27 cellular contexts compared by ENCODE assay signal in genomic region chr20:47030271-47030810, GRCh38.
"Had no signal": no experiment of that assay in that cellular context is flagged by ENCODE, and none has a peak within 500 bp of the region (broad histone marks: within the 10 kb centered on the region; RNA-seq: fewer than 3 reads in every experiment).

No MANE protein-coding gene starts in this region.

- H3K27me3 ChIP-seq: MG63, SJSA1 had no signal

- H3K27ac ChIP-seq: SJSA1 had no signal

- H3K4me3 Mint-ChIP-seq: activated CD4-positive, alpha-beta memory T cell treated with anti-CD3 and anti-CD28 coated beads for 36 hours; activated CD4-positive, alpha-beta T cell treated with anti-CD3 and anti-CD28 coated beads, Interleukin-2, amount 10 ng/mL, durations not matched to agents 24 days and 14 days; activated naive CD8-positive, alpha-beta T cell; activated T-cell treated with anti-CD3 and anti-CD28 coated beads, Interleukin-2, amount 50 U/mL, for 4 hours; brain; WTC11 had no signal

- H3K4me1 Mint-ChIP-seq: activated CD4-positive, alpha-beta T cell treated with anti-CD3 and anti-CD28 coated beads, Interleukin-2, amount 10 ng/mL, durations not matched to agents 24 days and 14 days; WTC11 had no signal

- H3K27me3 Mint-ChIP-seq: brain had no signal

- H3K4me1 ChIP-seq: SJSA1 had no signal

- H3K36me3 ChIP-seq: SJSA1 had no signal

- DNase-seq: activated CD4-positive, alpha-beta memory T cell treated with anti-CD3 and anti-CD28 coated beads for 36 hours; activated CD4-positive, alpha-beta T cell treated with anti-CD3 and anti-CD28 coated beads, Interleukin-2, amount 10 ng/mL, durations not matched to agents 24 days and 14 days; activated CD4-positive, CD25-positive, alpha-beta regulatory T cell treated with anti-CD3 and anti-CD28 coated beads, Interleukin-2, amount 50 U/mL, for 72 hours; activated CD8-positive, alpha-beta memory T cell treated with anti-CD3 and anti-CD28 coated beads for 24 hours; activated effector memory CD4-positive, alpha-beta T cell treated with anti-CD3 and anti-CD28 coated beads, Interleukin-2, amount 50 U/mL, for 16 hours; activated naive CD4-positive, alpha-beta T cell treated with Interleukin-2 at 50 U/mL for 16 hours; activated T-cell treated with anti-CD3 and anti-CD28 coated beads, Interleukin-2, amount 50 U/mL, for 4 hours; amygdala; MG63; NCI-H1092 treated with DMSO at 0.1 percent for 48 hours; NCI-H1417 treated with DMSO at 0.1 percent for 48 hours; NCI-H1694; NCI-H2107; NCI-H345; NCI-H510A; NCI-H526 treated with DMSO at 0.1 percent for 48 hours; NK-92 treated with Interleukin-12 subunit alpha and Interleukin-12 subunit beta, amount 100 ng/mL, for 24 hours; OCI-M1; RPMI8226; SHP77; SW 1271 had no signal

- ATAC-seq: activated T-cell treated with anti-CD3 and anti-CD28 coated beads, Interleukin-2, amount 50 U/mL, for 4 hours; Panc1; SK-N-SH treated with all-trans-retinoic acid at 6 μM for 48 hours; WTC11 had no signal

- H3K4me3 ChIP-seq: MG63, SJSA1 had no signal

- H3K36me3 Mint-ChIP-seq: activated CD4-positive, alpha-beta memory T cell treated with anti-CD3 and anti-CD28 coated beads for 36 hours; activated naive CD8-positive, alpha-beta T cell; WTC11 had no signal

- H3K9me3 Mint-ChIP-seq: activated CD4-positive, alpha-beta memory T cell treated with anti-CD3 and anti-CD28 coated beads for 36 hours had no signal

- H3K9me3 ChIP-seq: MG63, SJSA1 had no signal

- H3K27ac Mint-ChIP-seq: activated CD4-positive, alpha-beta memory T cell treated with anti-CD3 and anti-CD28 coated beads for 36 hours; activated CD4-positive, alpha-beta T cell treated with anti-CD3 and anti-CD28 coated beads, Interleukin-2, amount 10 ng/mL, durations not matched to agents 24 days and 14 days; activated naive CD8-positive, alpha-beta T cell; WTC11 had no signal
